Comparison of ENCODE assay signal across 8 cellular contexts in genomic region chr1:117605164-117605810, GRCh38. TPM values are rescaled to one million over a fixed set of nuclear protein-coding genes. Genes with fewer than 3 reads are reported as not detected.
DNase-seq lines count a peak whose midpoint lies in the region; ATAC-seq and TF ChIP-seq lines count a peak whose summit lies in the region.

No MANE protein-coding gene starts in this region.

- CTCF ChIA-PET in Calu3 (lab: Charles Lee), result no interaction called here

- intact Hi-C loops in Calu3 (cut with micrococcal nuclease; ENCODE audit: unreplicated experiment), result no loop called here

- DNase-seq in Calu3 (no peak), astrocyte of the hippocampus (ENCODE audit: low read depth, low spot score) (peak; percentile 58), iris pigment epithelial cell (ENCODE audit: low read depth) (peak; percentile 32), SIG-M5 treated with dmso at 0.1 percent for 504 hours (lab: John Stamatoyannopoulos, UW; ENCODE audit: unreplicated experiment) (no peak), NCI-H446 treated with DMSO at 0.1 percent for 48 hours (lab: John Stamatoyannopoulos, UW) (no peak)
- no peak for DNase-seq in stimulated activated naive B cell treated with anti-CD40 and anti-IgM and Interleukin-4, amounts not matched to agents 10 μg/mL and 1 μg/mL and 100 μg/mL, for 72 hours

- ATAC-seq in GM19467 (IDR thresholded peaks at IDR 0.05; ENCODE audit: unreplicated experiment) (peak; percentile 27), HG03521 (IDR thresholded peaks at IDR 0.05; ENCODE audit: unreplicated experiment) (peak; percentile 30)
- peak; percentile 15 to 24 for ATAC-seq in stimulated activated naive B cell treated with anti-CD40 and anti-IgM and Interleukin-4, amounts not matched to agents 10 μg/mL and 1 μg/mL and 100 μg/mL, for 72 hours (replicated peaks)

- BruUV-seq in Calu3 (replicated peaks; lab: Mats Ljungman, UMichigan), result no TSS peak

- H3K4me3 Mint-ChIP-seq in Calu3 (ENCODE audit: low read depth, unreplicated experiment), result peak overlapping the region; percentile 90
- peak overlapping the region; percentile 99 for H3K4me3 Mint-ChIP-seq in stimulated activated naive B cell treated with anti-CD40 and anti-IgM and Interleukin-4, amounts not matched to agents 10 μg/mL and 1 μg/mL and 100 μg/mL, for 72 hours

- H3K9me3 Mint-ChIP-seq in Calu3 (ENCODE audit: low read depth, unreplicated experiment), result no peaks in the 10 kb centered on the region
- no peaks in the 10 kb centered on the region for H3K9me3 Mint-ChIP-seq in stimulated activated naive B cell treated with anti-CD40 and anti-IgM and Interleukin-4, amounts not matched to agents 10 μg/mL and 1 μg/mL and 100 μg/mL, for 72 hours

- H3K36me3 Mint-ChIP-seq in Calu3 (ENCODE audit: insufficient read depth, unreplicated experiment), result peaks cover 8% of the 10 kb centered on the region
- H3K36me3 Mint-ChIP-seq in stimulated activated naive B cell treated with anti-CD40 and anti-IgM and Interleukin-4, amounts not matched to agents 10 μg/mL and 1 μg/mL and 100 μg/mL, for 72 hours, result peaks cover 16 to 29% of the 10 kb centered on the region in 2 donors

- H3K27me3 Mint-ChIP-seq in Calu3 (ENCODE audit: unreplicated experiment), result peaks cover 58% of the 10 kb centered on the region
- H3K27me3 Mint-ChIP-seq in stimulated activated naive B cell treated with anti-CD40 and anti-IgM and Interleukin-4, amounts not matched to agents 10 μg/mL and 1 μg/mL and 100 μg/mL, for 72 hours, result no peaks in the 10 kb centered on the region

- TF ChIP-seq CTCF in Calu3 (IDR thresholded peaks at IDR 0.05; ENCODE audit: unreplicated experiment), result no peak

- peak overlapping the region; percentile 52 for H3K27ac Mint-ChIP-seq in Calu3 (ENCODE audit: unreplicated experiment)
- H3K27ac Mint-ChIP-seq in stimulated activated naive B cell treated with anti-CD40 and anti-IgM and Interleukin-4, amounts not matched to agents 10 μg/mL and 1 μg/mL and 100 μg/mL, for 72 hours, result peak overlapping the region; percentile 97

- no peaks in the 10 kb centered on the region for H3K4me1 Mint-ChIP-seq in Calu3 (ENCODE audit: low read depth, unreplicated experiment)
- H3K4me1 Mint-ChIP-seq in stimulated activated naive B cell treated with anti-CD40 and anti-IgM and Interleukin-4, amounts not matched to agents 10 μg/mL and 1 μg/mL and 100 μg/mL, for 72 hours, result peaks cover 27 to 44% of the 10 kb centered on the region in 2 donors

RNA-seq across cellular contexts. Expression of gene TENT5C, which starts 0.6 kb away (rescaled TPM):
- total RNA-seq in Calu3 (2022), result 0.28 and 0.44 TPM in 2 replicates

Comparison
In these comparisons a context has a peak if more than half of its experiments do, and no peak if none do; other contexts are left out.
1. DNase-seq: peak in astrocyte of the hippocampus (single experiment) and iris pigment epithelial cell (single experiment); none in Calu3 (single experiment), stimulated activated naive B cell treated with anti-CD40 and anti-IgM and Interleukin-4, amounts not matched to agents 10 μg/mL and 1 μg/mL and 100 μg/mL, for 72 hours (single experiment), SIG-M5 treated with dmso at 0.1 percent for 504 hours (single experiment) and NCI-H446 treated with DMSO at 0.1 percent for 48 hours (single experiment).
2. Peak in every context shown above with its lines, with median percentiles within 50 percentile points of each other: ATAC-seq.